Comparison of ENCODE assay signal across 8 cellular contexts in the genomic region with DNA sequence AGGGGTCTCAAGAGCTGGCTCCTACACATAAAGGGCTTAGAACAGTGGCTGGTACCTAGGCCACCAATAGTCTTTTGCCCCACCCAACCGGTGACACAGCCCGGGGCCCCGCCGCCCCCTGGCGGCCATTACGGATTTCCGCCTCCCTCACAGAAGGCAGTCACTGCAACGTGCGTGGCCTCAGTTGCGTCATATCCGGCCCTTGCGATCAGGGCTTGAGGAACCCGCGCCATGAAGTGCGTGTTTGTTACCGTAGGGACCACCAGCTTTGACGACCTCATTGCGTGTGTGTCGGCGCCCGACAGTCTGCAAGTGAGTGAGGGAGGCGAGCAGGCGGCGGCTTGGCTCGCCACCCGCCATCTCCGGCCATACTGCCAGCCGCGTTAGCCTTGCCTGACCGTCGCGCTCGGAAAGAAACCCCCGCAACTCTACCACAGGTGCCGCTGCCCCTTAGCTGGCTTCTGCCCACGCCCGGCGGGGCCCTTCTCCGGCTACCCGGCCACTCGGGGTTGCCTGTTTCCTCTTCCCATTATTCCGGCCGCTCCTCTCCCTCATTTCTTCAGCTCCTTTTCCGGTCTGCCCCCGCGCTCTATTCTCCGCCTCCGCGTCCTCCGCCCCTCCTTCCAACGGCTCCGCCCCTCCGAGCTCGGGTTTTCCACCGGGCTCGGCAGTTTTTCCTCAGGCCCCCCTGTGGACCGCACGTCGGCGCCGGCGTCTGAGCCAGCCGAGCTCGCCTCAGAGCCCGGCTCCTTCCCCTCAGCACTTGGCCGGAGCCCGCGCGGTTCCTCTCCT. TPM values are rescaled to one million over a fixed set of nuclear protein-coding genes. Genes with fewer than 3 reads are reported as not detected.
DNase-seq lines count a peak whose midpoint lies in the region; ATAC-seq and TF ChIP-seq lines count a peak whose summit lies in the region.

A gene (plus strand): TSS at position 183 of the 792 bp plus-strand sequence. CDS start 49 bp downstream, at position 232.

- no peaks in the 10 kb centered on the region for H3K27me3 ChIP-seq in mononuclear cell (ENCODE audit: insufficient read depth, low read length)

- peak within 1 kb of the TSS; percentile 89 to 100 (median 95) for H3K4me3 Mint-ChIP-seq in IgD-negative memory B cell

- peaks cover 23% of the 10 kb centered on the region for H3K4me1 ChIP-seq in mononuclear cell (ENCODE audit: insufficient read depth, low read length)

- no peaks in the 10 kb centered on the region for H3K9me3 ChIP-seq in mononuclear cell (ENCODE audit: low read depth, low read length)

- peaks cover 12 to 28% (median 13%) of the 10 kb centered on the region in 3 donors for H3K4me1 Mint-ChIP-seq in IgD-negative memory B cell

- H3K27ac Mint-ChIP-seq in IgD-negative memory B cell: peak within 1 kb of the TSS; percentile 98 to 100 (median 99)

- no peaks in the 10 kb centered on the region for H3K9me3 Mint-ChIP-seq in IgD-negative memory B cell

- H3K4me3 ChIP-seq in epithelial cell of esophagus (ENCODE audit: low read length) (peak within 1 kb of the TSS; percentile 66), mononuclear cell (ENCODE audit: low read length) (peak within 1 kb of the TSS; percentile 75)

- DNase-seq in DMS153 treated with DMSO at 0.1 percent for 48 hours (lab: John Stamatoyannopoulos, UW; ENCODE audit: unreplicated experiment) (peak; percentile 33), OCI-M1 (lab: John Stamatoyannopoulos, UW) (peak; percentile 94), activated T-cell treated with anti-CD3 and anti-CD28 coated beads for 4 hours (peak; percentile 78), epithelial cell of esophagus (ENCODE audit: low read depth) (peak; percentile 85)
- DNase-seq in stimulated activated CD8-positive, alpha-beta memory T cell treated with anti-CD3 and anti-CD28 coated beads, Interleukin-4, amount 100 ng/mL, for 1 hour (ENCODE audit: low read depth in 2 of 2, low spot score in 1 of 2): peak; percentile 68 to 77

- H3K36me3 Mint-ChIP-seq in IgD-negative memory B cell: peaks cover 2% of the 10 kb centered on the region

- H3K27me3 Mint-ChIP-seq in IgD-negative memory B cell: peaks cover 1% of the 10 kb centered on the region

- peak; percentile 66 for TF ChIP-seq CTCF in epithelial cell of esophagus (IDR thresholded peaks at IDR 0.05; ENCODE audit: insufficient read depth, low read depth, low read length, missing control alignments)

- ATAC-seq in GM21529 (IDR thresholded peaks at IDR 0.05; ENCODE audit: unreplicated experiment): peak; percentile 97

RNA-seq across cellular contexts. Expression of the gene that starts here (rescaled TPM):
- 64.8 TPM for polyA plus RNA-seq in IgD-negative memory B cell
- total RNA-seq in mononuclear cell: 97.1 TPM

Comparison
In these comparisons a context has a peak if more than half of its experiments do, and no peak if none do; other contexts are left out.
1. Peak in every context shown above with its lines: DNase-seq, ATAC-seq and H3K4me3 ChIP-seq.
2. DNase-seq: peak in every context shown above with its lines; median percentile 94 in OCI-M1; 85 in epithelial cell of esophagus; 78 in activated T-cell treated with anti-CD3 and anti-CD28 coated beads for 4 hours; 72 in stimulated activated CD8-positive, alpha-beta memory T cell treated with anti-CD3 and anti-CD28 coated beads, Interleukin-4, amount 100 ng/mL, for 1 hour; 33 in DMS153 treated with DMSO at 0.1 percent for 48 hours.